1 cellular context compared by ENCODE assay signal in the genomic region with DNA sequence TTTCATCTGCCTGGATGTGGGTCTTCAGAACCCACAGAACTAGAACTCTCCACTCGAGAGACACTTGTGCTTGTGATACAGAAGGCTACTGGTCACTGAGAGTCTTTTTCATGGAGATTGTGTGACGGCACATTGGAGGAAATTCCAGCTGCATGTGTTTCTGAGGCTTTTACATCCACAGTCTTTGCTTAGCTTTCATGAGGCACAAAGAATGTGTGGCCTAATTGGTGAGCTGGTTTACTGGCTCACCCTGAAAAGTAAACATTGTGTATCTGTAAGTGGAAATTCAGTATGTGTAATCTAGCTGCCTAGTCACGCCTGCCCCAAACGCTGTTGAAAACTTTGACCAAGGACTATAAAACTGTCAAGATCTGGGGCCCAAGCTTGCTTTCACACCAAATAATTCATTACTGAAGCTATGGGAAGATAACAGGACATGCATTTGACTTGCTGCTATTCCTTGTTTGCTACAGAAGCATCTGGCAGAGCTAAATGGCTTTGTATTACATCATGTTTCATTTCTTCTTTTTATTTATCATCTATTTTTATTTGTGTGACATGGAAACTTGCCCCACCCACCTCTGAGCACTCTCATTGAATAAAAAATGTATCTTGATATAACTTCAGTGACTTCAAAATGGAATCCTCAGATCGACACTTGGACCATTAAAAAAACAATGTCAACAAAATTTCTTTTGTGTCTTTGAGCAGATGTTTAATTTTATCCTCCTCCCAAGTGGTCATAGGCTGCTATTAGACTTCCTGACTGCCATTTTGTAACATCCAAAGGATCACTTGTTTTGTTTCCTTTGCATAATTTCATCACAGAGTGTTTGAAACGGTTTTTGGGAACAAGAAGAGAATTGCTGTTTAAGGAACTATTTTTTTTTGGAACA.
TF ChIP-seq lines count a peak whose summit lies in the region.

No MANE protein-coding gene starts in this region.

TF ChIP-seq in HEK293, 187 proteins besides CTCF, POLR2A, EP300 and RAD21 (continued from another document and continues in another):
- TF ChIP-seq ZNF398 (tag by site-specific recombination; IDR thresholded peaks at IDR 0.05) (peak; percentile 67), ZNF776 (tag by site-specific recombination; IDR thresholded peaks at IDR 0.05; ENCODE audit: borderline replicate concordance) (no peak), SP3 (tag by site-specific recombination; IDR thresholded peaks at IDR 0.05) (0 out of 2 replicates have a peak, but pooled peaks have one; percentile 20), SETDB1 (IDR thresholded peaks at IDR 0.05; ENCODE audit: insufficient read length, low read length) (peak; percentile 37), ZBTB11 (tag by site-specific recombination; conservative IDR thresholded peaks at IDR 0.05; ENCODE audit: low read depth) (no peak), ZNF266 (tag by site-specific recombination; IDR thresholded peaks at IDR 0.05; ENCODE audit: low read depth) (no peak), GLI2 (tag by site-specific recombination; IDR thresholded peaks at IDR 0.05; ENCODE audit: borderline replicate concordance, low read depth) (peak; percentile 98), ZNF580 (tag by site-specific recombination; IDR thresholded peaks at IDR 0.05) (peak; percentile 89), ZBTB17 (tag by site-specific recombination; IDR thresholded peaks at IDR 0.05) (peak; percentile 90), ZSCAN23 (tag by site-specific recombination; IDR thresholded peaks at IDR 0.05) (peak; percentile 91), ZNF24 (tag by site-specific recombination; IDR thresholded peaks at IDR 0.05) (peak; percentile 99), GLIS2 (tag by site-specific recombination; IDR thresholded peaks at IDR 0.05) (no peak), ZBTB8A (tag by site-specific recombination; IDR thresholded peaks at IDR 0.05) (peak; percentile 58), ZNF302 (tag by site-specific recombination; IDR thresholded peaks at IDR 0.05; ENCODE audit: low read depth) (no peak), TRIM28 (IDR thresholded peaks at IDR 0.05; ENCODE audit: borderline replicate concordance, low read length) (peak; percentile 98), ZNF19 (tag by site-specific recombination; IDR thresholded peaks at IDR 0.05; ENCODE audit: low read depth) (peak; percentile 36; the same call in 1 of the 2 replicates), ZNF658 (tag by site-specific recombination; IDR thresholded peaks at IDR 0.05) (no peak), PRDM4 (tag by site-specific recombination; IDR thresholded peaks at IDR 0.05) (peak; percentile 96), PRDM1 (tag by site-specific recombination; IDR thresholded peaks at IDR 0.05) (no peak), MYNN (tag by site-specific recombination; IDR thresholded peaks at IDR 0.05; ENCODE audit: borderline replicate concordance) (peak; percentile 64), KLF1 (tag by site-specific recombination; IDR thresholded peaks at IDR 0.05) (peak; percentile 94), ZNF768 (tag by site-specific recombination; IDR thresholded peaks at IDR 0.05) (no peak), SALL2 (tag by site-specific recombination; IDR thresholded peaks at IDR 0.05; ENCODE audit: borderline replicate concordance) (no peak), ZFP37 (tag by site-specific recombination; IDR thresholded peaks at IDR 0.05) (peak; percentile 69; the same call in 1 of the 2 replicates), ZNF76 (tag by site-specific recombination; IDR thresholded peaks at IDR 0.05; ENCODE audit: borderline replicate concordance, low read depth) (peak; percentile 68; the same call in 1 of the 2 replicates), ZNF529 (tag by site-specific recombination; IDR thresholded peaks at IDR 0.05; ENCODE audit: insufficient replicate concordance) (no peak), ZNF292 (tag by site-specific recombination; IDR thresholded peaks at IDR 0.05; ENCODE audit: borderline replicate concordance, low read depth) (no peak)
- TF ChIP-seq, protein P1, sequence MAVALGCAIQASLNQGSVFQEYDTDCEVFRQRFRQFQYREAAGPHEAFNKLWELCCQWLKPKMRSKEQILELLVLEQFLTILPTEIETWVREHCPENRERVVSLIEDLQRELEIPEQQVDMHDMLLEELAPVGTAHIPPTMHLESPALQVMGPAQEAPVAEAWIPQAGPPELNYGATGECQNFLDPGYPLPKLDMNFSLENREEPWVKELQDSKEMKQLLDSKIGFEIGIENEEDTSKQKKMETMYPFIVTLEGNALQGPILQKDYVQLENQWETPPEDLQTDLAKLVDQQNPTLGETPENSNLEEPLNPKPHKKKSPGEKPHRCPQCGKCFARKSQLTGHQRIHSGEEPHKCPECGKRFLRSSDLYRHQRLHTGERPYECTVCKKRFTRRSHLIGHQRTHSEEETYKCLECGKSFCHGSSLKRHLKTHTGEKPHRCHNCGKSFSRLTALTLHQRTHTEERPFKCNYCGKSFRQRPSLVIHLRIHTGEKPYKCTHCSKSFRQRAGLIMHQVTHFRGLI (tag by site-specific recombination; IDR thresholded peaks at IDR 0.05) = peak; percentile 66; the same call in 1 of the 2 replicates
- TF ChIP-seq, protein P2, sequence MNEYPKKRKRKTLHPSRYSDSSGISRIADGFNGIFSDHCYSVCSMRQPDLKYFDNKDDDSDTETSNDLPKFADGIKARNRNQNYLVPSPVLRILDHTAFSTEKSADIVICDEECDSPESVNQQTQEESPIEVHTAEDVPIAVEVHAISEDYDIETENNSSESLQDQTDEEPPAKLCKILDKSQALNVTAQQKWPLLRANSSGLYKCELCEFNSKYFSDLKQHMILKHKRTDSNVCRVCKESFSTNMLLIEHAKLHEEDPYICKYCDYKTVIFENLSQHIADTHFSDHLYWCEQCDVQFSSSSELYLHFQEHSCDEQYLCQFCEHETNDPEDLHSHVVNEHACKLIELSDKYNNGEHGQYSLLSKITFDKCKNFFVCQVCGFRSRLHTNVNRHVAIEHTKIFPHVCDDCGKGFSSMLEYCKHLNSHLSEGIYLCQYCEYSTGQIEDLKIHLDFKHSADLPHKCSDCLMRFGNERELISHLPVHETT (tag by site-specific recombination; IDR thresholded peaks at IDR 0.05) = peak; percentile 91
- TF ChIP-seq, protein P3, sequence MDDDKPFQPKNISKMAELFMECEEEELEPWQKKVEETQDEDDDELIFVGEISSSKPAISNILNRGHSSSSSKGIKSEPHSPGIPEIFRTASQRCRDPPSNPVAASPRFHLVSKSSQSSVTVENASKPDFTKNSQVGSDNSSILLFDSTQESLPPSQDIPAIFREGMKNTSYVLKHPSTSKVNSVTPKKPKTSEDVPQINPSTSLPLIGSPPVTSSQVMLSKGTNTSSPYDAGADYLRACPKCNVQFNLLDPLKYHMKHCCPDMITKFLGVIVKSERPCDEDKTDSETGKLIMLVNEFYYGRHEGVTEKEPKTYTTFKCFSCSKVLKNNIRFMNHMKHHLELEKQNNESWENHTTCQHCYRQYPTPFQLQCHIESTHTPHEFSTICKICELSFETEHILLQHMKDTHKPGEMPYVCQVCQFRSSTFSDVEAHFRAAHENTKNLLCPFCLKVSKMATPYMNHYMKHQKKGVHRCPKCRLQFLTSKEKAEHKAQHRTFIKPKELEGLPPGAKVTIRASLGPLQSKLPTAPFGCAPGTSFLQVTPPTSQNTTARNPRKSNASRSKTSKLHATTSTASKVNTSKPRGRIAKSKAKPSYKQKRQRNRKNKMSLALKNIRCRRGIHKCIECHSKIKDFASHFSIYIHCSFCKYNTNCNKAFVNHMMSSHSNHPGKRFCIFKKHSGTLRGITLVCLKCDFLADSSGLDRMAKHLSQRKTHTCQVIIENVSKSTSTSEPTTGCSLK (tag by site-specific recombination; IDR thresholded peaks at IDR 0.05) = no peak
- TF ChIP-seq, protein P4, sequence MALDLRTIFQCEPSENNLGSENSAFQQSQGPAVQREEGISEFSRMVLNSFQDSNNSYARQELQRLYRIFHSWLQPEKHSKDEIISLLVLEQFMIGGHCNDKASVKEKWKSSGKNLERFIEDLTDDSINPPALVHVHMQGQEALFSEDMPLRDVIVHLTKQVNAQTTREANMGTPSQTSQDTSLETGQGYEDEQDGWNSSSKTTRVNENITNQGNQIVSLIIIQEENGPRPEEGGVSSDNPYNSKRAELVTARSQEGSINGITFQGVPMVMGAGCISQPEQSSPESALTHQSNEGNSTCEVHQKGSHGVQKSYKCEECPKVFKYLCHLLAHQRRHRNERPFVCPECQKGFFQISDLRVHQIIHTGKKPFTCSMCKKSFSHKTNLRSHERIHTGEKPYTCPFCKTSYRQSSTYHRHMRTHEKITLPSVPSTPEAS (tag by site-specific recombination; IDR thresholded peaks at IDR 0.05) = peak; percentile 93
- TF ChIP-seq, protein P5, sequence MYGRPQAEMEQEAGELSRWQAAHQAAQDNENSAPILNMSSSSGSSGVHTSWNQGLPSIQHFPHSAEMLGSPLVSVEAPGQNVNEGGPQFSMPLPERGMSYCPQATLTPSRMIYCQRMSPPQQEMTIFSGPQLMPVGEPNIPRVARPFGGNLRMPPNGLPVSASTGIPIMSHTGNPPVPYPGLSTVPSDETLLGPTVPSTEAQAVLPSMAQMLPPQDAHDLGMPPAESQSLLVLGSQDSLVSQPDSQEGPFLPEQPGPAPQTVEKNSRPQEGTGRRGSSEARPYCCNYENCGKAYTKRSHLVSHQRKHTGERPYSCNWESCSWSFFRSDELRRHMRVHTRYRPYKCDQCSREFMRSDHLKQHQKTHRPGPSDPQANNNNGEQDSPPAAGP (tag by site-specific recombination; IDR thresholded peaks at IDR 0.05) = peak; percentile 88; the same call in 1 of the 2 replicates
- TF ChIP-seq, protein P6, sequence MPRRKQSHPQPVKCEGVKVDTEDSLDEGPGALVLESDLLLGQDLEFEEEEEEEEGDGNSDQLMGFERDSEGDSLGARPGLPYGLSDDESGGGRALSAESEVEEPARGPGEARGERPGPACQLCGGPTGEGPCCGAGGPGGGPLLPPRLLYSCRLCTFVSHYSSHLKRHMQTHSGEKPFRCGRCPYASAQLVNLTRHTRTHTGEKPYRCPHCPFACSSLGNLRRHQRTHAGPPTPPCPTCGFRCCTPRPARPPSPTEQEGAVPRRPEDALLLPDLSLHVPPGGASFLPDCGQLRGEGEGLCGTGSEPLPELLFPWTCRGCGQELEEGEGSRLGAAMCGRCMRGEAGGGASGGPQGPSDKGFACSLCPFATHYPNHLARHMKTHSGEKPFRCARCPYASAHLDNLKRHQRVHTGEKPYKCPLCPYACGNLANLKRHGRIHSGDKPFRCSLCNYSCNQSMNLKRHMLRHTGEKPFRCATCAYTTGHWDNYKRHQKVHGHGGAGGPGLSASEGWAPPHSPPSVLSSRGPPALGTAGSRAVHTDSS (tag by site-specific recombination; IDR thresholded peaks at IDR 0.05) = peak; percentile 46
- TF ChIP-seq, protein P7, sequence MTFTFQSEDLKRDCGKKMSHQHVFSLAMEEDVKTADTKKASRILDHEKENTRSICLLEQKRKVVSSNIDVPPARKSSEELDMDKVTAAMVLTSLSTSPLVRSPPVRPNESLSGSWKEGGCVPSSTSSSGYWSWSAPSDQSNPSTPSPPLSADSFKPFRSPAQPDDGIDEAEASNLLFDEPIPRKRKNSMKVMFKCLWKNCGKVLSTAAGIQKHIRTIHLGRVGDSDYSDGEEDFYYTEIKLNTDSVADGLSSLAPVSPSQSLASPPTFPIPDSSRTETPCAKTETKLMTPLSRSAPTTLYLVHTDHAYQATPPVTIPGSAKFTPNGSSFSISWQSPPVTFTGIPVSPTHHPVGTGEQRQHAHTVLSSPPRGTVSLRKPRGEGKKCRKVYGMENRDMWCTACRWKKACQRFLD (tag by site-specific recombination; IDR thresholded peaks at IDR 0.05) = no peak
